In the genomic region with DNA sequence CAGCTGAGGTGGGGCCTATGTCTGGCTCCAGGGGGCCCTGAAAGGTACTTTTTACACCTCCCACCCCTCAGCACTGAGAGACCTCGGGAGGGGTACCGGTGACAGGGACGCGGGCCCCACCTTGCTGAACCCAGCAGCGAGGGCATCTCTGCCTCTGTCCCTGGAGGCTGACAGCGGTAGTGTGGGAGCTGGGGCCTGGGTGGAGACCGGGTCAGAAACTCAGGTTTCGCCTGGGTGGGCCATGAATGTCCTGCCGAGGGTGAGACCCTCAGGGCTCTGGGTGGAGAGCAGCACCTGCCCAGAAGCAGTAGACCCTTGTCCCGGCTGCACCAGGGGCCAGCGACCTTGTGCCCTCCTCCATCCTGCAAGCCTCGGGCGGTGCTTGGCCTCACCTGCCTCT, we compare ENCODE assay signal across 2 cellular contexts.
TF ChIP-seq lines count a peak whose summit lies in the region.

No MANE protein-coding gene starts in this region.

TF ChIP-seq in GM23338, 12 proteins besides CTCF, POLR2A, EP300 and RAD21:
- TF ChIP-seq ZNF462 (CRISPR knock-in tag; IDR thresholded peaks at IDR 0.05), result no peak
- no peak for TF ChIP-seq STAT1 (IDR thresholded peaks at IDR 0.05; ENCODE audit: unreplicated experiment)
- TF ChIP-seq, protein P1, sequence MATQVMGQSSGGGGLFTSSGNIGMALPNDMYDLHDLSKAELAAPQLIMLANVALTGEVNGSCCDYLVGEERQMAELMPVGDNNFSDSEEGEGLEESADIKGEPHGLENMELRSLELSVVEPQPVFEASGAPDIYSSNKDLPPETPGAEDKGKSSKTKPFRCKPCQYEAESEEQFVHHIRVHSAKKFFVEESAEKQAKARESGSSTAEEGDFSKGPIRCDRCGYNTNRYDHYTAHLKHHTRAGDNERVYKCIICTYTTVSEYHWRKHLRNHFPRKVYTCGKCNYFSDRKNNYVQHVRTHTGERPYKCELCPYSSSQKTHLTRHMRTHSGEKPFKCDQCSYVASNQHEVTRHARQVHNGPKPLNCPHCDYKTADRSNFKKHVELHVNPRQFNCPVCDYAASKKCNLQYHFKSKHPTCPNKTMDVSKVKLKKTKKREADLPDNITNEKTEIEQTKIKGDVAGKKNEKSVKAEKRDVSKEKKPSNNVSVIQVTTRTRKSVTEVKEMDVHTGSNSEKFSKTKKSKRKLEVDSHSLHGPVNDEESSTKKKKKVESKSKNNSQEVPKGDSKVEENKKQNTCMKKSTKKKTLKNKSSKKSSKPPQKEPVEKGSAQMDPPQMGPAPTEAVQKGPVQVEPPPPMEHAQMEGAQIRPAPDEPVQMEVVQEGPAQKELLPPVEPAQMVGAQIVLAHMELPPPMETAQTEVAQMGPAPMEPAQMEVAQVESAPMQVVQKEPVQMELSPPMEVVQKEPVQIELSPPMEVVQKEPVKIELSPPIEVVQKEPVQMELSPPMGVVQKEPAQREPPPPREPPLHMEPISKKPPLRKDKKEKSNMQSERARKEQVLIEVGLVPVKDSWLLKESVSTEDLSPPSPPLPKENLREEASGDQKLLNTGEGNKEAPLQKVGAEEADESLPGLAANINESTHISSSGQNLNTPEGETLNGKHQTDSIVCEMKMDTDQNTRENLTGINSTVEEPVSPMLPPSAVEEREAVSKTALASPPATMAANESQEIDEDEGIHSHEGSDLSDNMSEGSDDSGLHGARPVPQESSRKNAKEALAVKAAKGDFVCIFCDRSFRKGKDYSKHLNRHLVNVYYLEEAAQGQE (IDR thresholded peaks at IDR 0.05; ENCODE audit: unreplicated experiment), result no peak
- TF ChIP-seq ZNF114 (CRISPR knock-in tag; IDR thresholded peaks at IDR 0.05), result no peak
- TF ChIP-seq, protein P2, sequence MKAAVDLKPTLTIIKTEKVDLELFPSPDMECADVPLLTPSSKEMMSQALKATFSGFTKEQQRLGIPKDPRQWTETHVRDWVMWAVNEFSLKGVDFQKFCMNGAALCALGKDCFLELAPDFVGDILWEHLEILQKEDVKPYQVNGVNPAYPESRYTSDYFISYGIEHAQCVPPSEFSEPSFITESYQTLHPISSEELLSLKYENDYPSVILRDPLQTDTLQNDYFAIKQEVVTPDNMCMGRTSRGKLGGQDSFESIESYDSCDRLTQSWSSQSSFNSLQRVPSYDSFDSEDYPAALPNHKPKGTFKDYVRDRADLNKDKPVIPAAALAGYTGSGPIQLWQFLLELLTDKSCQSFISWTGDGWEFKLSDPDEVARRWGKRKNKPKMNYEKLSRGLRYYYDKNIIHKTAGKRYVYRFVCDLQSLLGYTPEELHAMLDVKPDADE (IDR thresholded peaks at IDR 0.05), result no peak
- no peak for TF ChIP-seq CREB1 (CRISPR knock-in tag; IDR thresholded peaks at IDR 0.05; ENCODE audit: low read depth)
- TF ChIP-seq POLR2AphosphoS5 (IDR thresholded peaks at IDR 0.05; ENCODE audit: low read depth), result no peak

TF ChIP-seq in HCT116, 20 proteins besides CTCF, POLR2A, EP300 and RAD21:
- no peak for TF ChIP-seq JUND (IDR thresholded peaks at IDR 0.05)
